Comparison of ENCODE assay signal across 15 cellular contexts in the genomic region with DNA sequence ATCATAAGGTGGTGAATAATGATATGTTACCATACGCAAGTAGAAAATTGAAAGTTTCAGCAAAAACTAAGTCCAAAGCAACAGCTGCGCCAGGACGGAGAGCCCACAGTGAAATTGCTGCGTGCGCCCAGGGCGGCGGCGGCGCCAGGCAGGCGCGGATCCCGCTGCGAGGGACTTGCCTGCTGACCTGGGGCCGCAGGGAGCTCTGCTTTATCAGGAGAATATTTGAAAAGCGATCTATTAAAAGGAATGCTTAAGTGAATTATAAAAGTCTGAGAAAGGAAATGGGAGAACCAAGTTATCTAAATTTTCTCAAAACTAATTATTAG.
DNase-seq lines count a peak whose midpoint lies in the region; ATAC-seq and TF ChIP-seq lines count a peak whose summit lies in the region.
"Had no signal": no experiment of that assay in that cellular context is flagged by ENCODE, and none has a peak within 500 bp of the region (broad histone marks: within the 10 kb centered on the region; RNA-seq: fewer than 3 reads in every experiment).

No MANE protein-coding gene starts in this region.

- no peak for ATAC-seq in lower lobe of right lung
- no peak for ATAC-seq in naive thymus-derived CD8-positive, alpha-beta T cell
- ATAC-seq: activated CD4-positive, alpha-beta T cell treated with anti-CD3 and anti-CD28 coated beads for 36 hours; stimulated activated naive CD8-positive, alpha-beta T cell treated with anti-CD3 and anti-CD28 coated beads, Interleukin-15, Interleukin-2, amounts not matched to agents 100 U/mL and 50 U/mL, for 24 hours had no signal

- H3K27me3 ChIP-seq in lower lobe of right lung (ENCODE audit: low read depth) (no peaks in the 10 kb centered on the region), tibial artery (no peaks in the 10 kb centered on the region)
- H3K27me3 ChIP-seq: neural progenitor cell had no signal

- DNase-seq in HFFc6: no peak
- DNase-seq in chondrocyte (ENCODE audit: low spot score): no peak
- DNase-seq in lower lobe of right lung: no peak
- no peak for DNase-seq in tibial artery
- DNase-seq in RWPE1 (ENCODE audit: low spot score): no peak
- no peak for DNase-seq in HCEC 1CT
- DNase-seq in naive thymus-derived CD8-positive, alpha-beta T cell: no peak
- DNase-seq: activated CD4-positive, alpha-beta T cell treated with anti-CD3 and anti-CD28 coated beads for 36 hours; activated effector memory CD4-positive, alpha-beta T cell treated with anti-CD3 and anti-CD28 coated beads, Interleukin-2, amount 50 U/mL, for 16 hours; Caco-2; mesendoderm; NCI-H1436 treated with DMSO at 0.1 percent for 48 hours; stimulated activated naive CD8-positive, alpha-beta T cell treated with anti-CD3 and anti-CD28 coated beads, Interleukin-15, Interleukin-2, amounts not matched to agents 100 U/mL and 50 U/mL, for 24 hours had no signal

- CTCF ChIA-PET in RWPE1 (lab: Yijun Ruan, JAX): interaction anchor here (0.8 kb wide), 1 partner anchor 45 kb away, joined by 3 read pairs; no protein-coding TSS in a partner anchor

- H3K27me3 Mint-ChIP-seq in HFFc6 (ENCODE audit: insufficient read depth) (no peaks in the 10 kb centered on the region; the same call in 1 of the 2 replicates), chondrocyte (ENCODE audit: low read depth) (no peaks in the 10 kb centered on the region)
- H3K27me3 Mint-ChIP-seq in naive thymus-derived CD8-positive, alpha-beta T cell: peaks cover 0 to 18% (median 3%) of the 10 kb centered on the region in 5 donors
- H3K27me3 Mint-ChIP-seq: activated CD4-positive, alpha-beta T cell treated with anti-CD3 and anti-CD28 coated beads for 36 hours; B cell had no signal

- H3K9me3 Mint-ChIP-seq in HFFc6 (no peaks in the 10 kb centered on the region; the same call in 1 of the 2 replicates), chondrocyte (ENCODE audit: low read depth) (peaks cover 2% of the 10 kb centered on the region)
- H3K9me3 Mint-ChIP-seq in naive thymus-derived CD8-positive, alpha-beta T cell: no peaks in the 10 kb centered on the region
- H3K9me3 Mint-ChIP-seq: neural progenitor cell had no signal

- intact Hi-C loops in lower lobe of right lung (cut with DNase I) (no loop called here), tibial artery (cut with DNase I; ENCODE audit: low total_unique reads) (loop anchor here (10.0 kb wide), 1 partner anchor 93 kb away; no protein-coding TSS in a partner anchor)

- H3K9me3 ChIP-seq in lower lobe of right lung (no peaks in the 10 kb centered on the region), tibial artery (no peaks in the 10 kb centered on the region)
- H3K9me3 ChIP-seq: Caco-2 had no signal

- H3K27ac Mint-ChIP-seq in HFFc6: peak overlapping the region; percentile 96
- H3K27ac Mint-ChIP-seq in chondrocyte (ENCODE audit: unreplicated experiment): peak overlapping the region; percentile 90
- no peak overlapping the region for H3K27ac Mint-ChIP-seq in naive thymus-derived CD8-positive, alpha-beta T cell
- H3K27ac Mint-ChIP-seq: activated CD4-positive, alpha-beta T cell treated with anti-CD3 and anti-CD28 coated beads for 36 hours; B cell had no signal

- TF ChIP-seq CTCF in HFFc6 (IDR thresholded peaks at IDR 0.05) (no peak), chondrocyte (IDR thresholded peaks at IDR 0.05) (no peak), lower lobe of right lung (IDR thresholded peaks at IDR 0.05) (no peak), tibial artery (IDR thresholded peaks at IDR 0.05) (no peak), RWPE1 (conservative IDR thresholded peaks at IDR 0.05; ENCODE audit: low read depth) (no peak)

- H3K4me3 Mint-ChIP-seq in HFFc6 (peak overlapping the region; percentile 63; the same call in 1 of the 2 replicates), chondrocyte (ENCODE audit: unreplicated experiment) (no peak overlapping the region)
- H3K4me3 Mint-ChIP-seq in naive thymus-derived CD8-positive, alpha-beta T cell: no peak overlapping the region
- H3K4me3 Mint-ChIP-seq: activated CD4-positive, alpha-beta T cell treated with anti-CD3 and anti-CD28 coated beads for 36 hours; B cell; neural progenitor cell had no signal

- H3K4me1 Mint-ChIP-seq in HFFc6 (ENCODE audit: low read depth): peaks cover 81% of the 10 kb centered on the region
- H3K4me1 Mint-ChIP-seq in chondrocyte (ENCODE audit: low read depth): peaks cover 75% of the 10 kb centered on the region
- peaks cover 0 to 4% (median under 1%) of the 10 kb centered on the region in 4 donors for H3K4me1 Mint-ChIP-seq in naive thymus-derived CD8-positive, alpha-beta T cell
- H3K4me1 Mint-ChIP-seq: activated CD4-positive, alpha-beta T cell treated with anti-CD3 and anti-CD28 coated beads for 36 hours; B cell had no signal

- H3K36me3 Mint-ChIP-seq in HFFc6 (ENCODE audit: low read depth) (peaks cover 39% of the 10 kb centered on the region), chondrocyte (ENCODE audit: low read depth) (peaks cover 21% of the 10 kb centered on the region)
- no peaks in the 10 kb centered on the region for H3K36me3 Mint-ChIP-seq in naive thymus-derived CD8-positive, alpha-beta T cell
- H3K36me3 Mint-ChIP-seq: neural progenitor cell had no signal

- H3K27ac ChIP-seq in lower lobe of right lung (peak overlapping the region; percentile 18), tibial artery (peak overlapping the region; percentile 83 to 89), RWPE1 (no peak overlapping the region)
- H3K27ac ChIP-seq: neural progenitor cell had no signal

- H3K4me1 ChIP-seq in lower lobe of right lung (no peaks in the 10 kb centered on the region), tibial artery (peaks cover 0 to 99% (median 53%) of the 10 kb centered on the region in 4 donors)
- H3K4me1 ChIP-seq: Caco-2, neural progenitor cell had no signal

- no peaks in the 10 kb centered on the region for H3K36me3 ChIP-seq in lower lobe of right lung
- H3K36me3 ChIP-seq in tibial artery: no peaks in the 10 kb centered on the region
- H3K36me3 ChIP-seq: neural progenitor cell had no signal

- POLR2A ChIA-PET in RWPE1 (lab: Yijun Ruan, JAX; ENCODE audit: low non-redundant PET): no interaction called here
- POLR2A ChIA-PET in naive thymus-derived CD8-positive, alpha-beta T cell (lab: Charles Lee): no interaction called here

- H3K4me3 ChIP-seq in lower lobe of right lung (no peak overlapping the region), tibial artery (peak overlapping the region; percentile 3 to 30)
- H3K4me3 ChIP-seq: neural progenitor cell had no signal

Comparison
In these comparisons a context has a peak if more than half of its experiments do, and no peak if none do; other contexts are left out.
1. H3K27ac Mint-ChIP-seq: peak in HFFc6 (single experiment) and chondrocyte (single experiment); none in naive thymus-derived CD8-positive, alpha-beta T cell (0 of 10).